9 cellular contexts compared by ENCODE assay signal in genomic region chr7:108136191-108136581, GRCh38. TPM values are rescaled to one million over a fixed set of nuclear protein-coding genes. Genes with fewer than 3 reads are reported as not detected.
DNase-seq lines count a peak whose midpoint lies in the region; ATAC-seq, FAIRE-seq and TF ChIP-seq lines count a peak whose summit lies in the region.
"Had no signal": no experiment of that assay in that cellular context is flagged by ENCODE, and none has a peak within 500 bp of the region (broad histone marks: within the 10 kb centered on the region; RNA-seq: fewer than 3 reads in every experiment).

No MANE protein-coding gene starts in this region.

- 61% methylated on average over 3 of the region's 3 CpGs for WGBS in GM12878 (ENCODE audit: insufficient coverage, insufficient replicate concordance, low lambda C conversion rate, missing lambda C conversion rate)

- SMC1A ChIA-PET in GM12878 (lab: Charles Lee; ENCODE audit: uncharacterized antibody, unreplicated experiment): interaction anchor here (1.2 to 10.3 kb wide), 6 partner anchors 9 to 23 kb away, joined by 5 to 122 read pairs (median 32); no protein-coding TSS in a partner anchor

- H3K27me3 ChIP-seq in GM12878 (replicated peaks in 1 of 2; ENCODE audit: control insufficient read depth in 2 of 2, insufficient read depth in 2 of 2, low read length in 1 of 2): no peaks in the 10 kb centered on the region

- H3K9me3 ChIP-seq in GM12878 (replicated peaks; ENCODE audit: control insufficient read depth, insufficient read depth, low read length): no peaks in the 10 kb centered on the region; the same call in 2 of the 3 replicates
- H3K9me3 ChIP-seq in kidney (ENCODE audit: control insufficient read depth in 1 of 2, low read length in 2 of 2): no peaks in the 10 kb centered on the region

- BruUV-seq in GM12878 (replicated peaks; lab: Mats Ljungman, UMichigan): no TSS peak

- no peak overlapping the region for H3K9ac ChIP-seq in GM12878 (ENCODE audit: control insufficient read depth, insufficient read depth, low read length)
- H3K9ac ChIP-seq in kidney (ENCODE audit: low read length in 2 of 2): no peak overlapping the region

- POLR2A ChIA-PET in GM12878 (lab: Charles Lee): interaction anchor here (1.8 kb wide), 1 partner anchor 9 kb away, joined by 12 read pairs; no protein-coding TSS in a partner anchor

- in situ Hi-C loops in GM12878 (cut with MboI): no loop called here

- ATAC-seq in GM18861 (IDR thresholded peaks at IDR 0.05; ENCODE audit: unreplicated experiment): peak; percentile 6
- peak; percentile 35 for ATAC-seq in GM21723 (IDR thresholded peaks at IDR 0.05; ENCODE audit: unreplicated experiment)
- ATAC-seq in HG03469 (IDR thresholded peaks at IDR 0.05; ENCODE audit: unreplicated experiment): peak; percentile 2
- ATAC-seq in GM12878: peak; percentile 33

- CTCF ChIA-PET in GM12878 (lab: Yijun Ruan, JAX): interaction anchor here (2.2 to 8.3 kb wide), 3 partner anchors 10 to 22 kb away, joined by 7 to 85 read pairs (median 17); no protein-coding TSS in a partner anchor

- H3K36me3 ChIP-seq in GM12878 (ENCODE audit: control insufficient read depth in 2 of 2, insufficient read depth in 2 of 2, low read length in 1 of 2) (no peaks in the 10 kb centered on the region), kidney (ENCODE audit: control insufficient read depth in 1 of 2, insufficient read depth in 2 of 2, low read length in 2 of 2) (no peaks in the 10 kb centered on the region)

- TF ChIP-seq POLR2A in GM12878 (IDR thresholded peaks at IDR 0.05; ENCODE audit: low read depth, low read length): no peak

- DNase-seq in GM12878 (ENCODE audit: low read depth, low spot score): no peak
- no peak for DNase-seq in stimulated activated CD4-positive, alpha-beta T cell treated with anti-CD3 and anti-CD28 coated beads, Interleukin-1b, Interleukin-23, amount 100 ng/mL, for 48 hours
- no peak for DNase-seq in activated gamma-delta T cell (lab: John Stamatoyannopoulos, UW)
- DNase-seq in kidney: no peak
- DNase-seq in LoVo (ENCODE audit: low spot score): no peak

- H2AFZ ChIP-seq in GM12878 (ENCODE audit: control insufficient read depth, low read depth, low read length): peak overlapping the region; percentile 6

- RAD21 ChIA-PET in GM12878 (lab: Charles Lee; ENCODE audit: unreplicated experiment): interaction anchor here (1.1 to 8.2 kb wide), 6 partner anchors 9 to 26 kb away, joined by 3 to 65 read pairs (median 6); no protein-coding TSS in a partner anchor

- H3K27ac ChIP-seq in GM12878 (ENCODE audit: control insufficient read depth, insufficient read depth) (peak overlapping the region; percentile 28), kidney (ENCODE audit: low read depth in 2 of 2, low read length in 2 of 2) (no peak overlapping the region)

- H3K79me2 ChIP-seq in GM12878 (ENCODE audit: control insufficient read depth, insufficient read depth, low read length): no peaks in the 10 kb centered on the region

- no peak for TF ChIP-seq RAD21 in GM12878 (IDR thresholded peaks at IDR 0.05; ENCODE audit: insufficient read depth, low read depth, low read length)

- FAIRE-seq in GM12878 (lab: Jason Lieb, UNC) (no peak), kidney (lab: Jason Lieb, UNC) (no peak)
- FAIRE-seq: G401.6 had no signal

- intact Hi-C loops in GM12878 (cut with micrococcal nuclease; ENCODE audit: unreplicated experiment) (no loop called here), kidney (cut with DNase I) (no loop called here)

- TF ChIP-seq EP300 in GM12878 (IDR thresholded peaks at IDR 0.05; ENCODE audit: borderline replicate concordance in 1 of 2, control insufficient read depth in 1 of 2, low read depth in 2 of 2, low read length in 2 of 2): no peak

- H3K4me3 ChIP-seq in GM12878: no peak overlapping the region
- no peak overlapping the region for H3K4me3 ChIP-seq in kidney (ENCODE audit: low read length in 2 of 2)

- H3K4me1 ChIP-seq in GM12878 (ENCODE audit: control insufficient read depth, insufficient read depth, low read length) (peaks cover 18% of the 10 kb centered on the region), kidney (ENCODE audit: control insufficient read depth in 1 of 2, insufficient read depth in 1 of 2, low read depth in 1 of 2, low read length in 2 of 2) (no peaks in the 10 kb centered on the region)

- no peaks in the 10 kb centered on the region for H4K20me1 ChIP-seq in GM12878 (ENCODE audit: control insufficient read depth, insufficient read depth)

- peak overlapping the region; percentile 31; the same call in 1 of the 2 replicates for H3K4me2 ChIP-seq in GM12878 (ENCODE audit: control insufficient read depth, insufficient read depth)

- TF ChIP-seq CTCF in GM12878 (IDR thresholded peaks at IDR 0.05 in 2 of 3, conservative IDR thresholded peaks at IDR 0.05 in 1 of 3; ENCODE audit: control insufficient read depth in 2 of 3, extremely low read depth in 1 of 3, insufficient read depth in 1 of 3, low read depth in 3 of 3, low read length in 3 of 3): no peak
- TF ChIP-seq CTCF in kidney (IDR thresholded peaks at IDR 0.05; ENCODE audit: borderline replicate concordance, extremely low read depth, insufficient read depth): no peak

TF ChIP-seq in GM12878, 131 proteins besides CTCF, POLR2A, EP300 and RAD21:
- no peak for TF ChIP-seq BMI1 (IDR thresholded peaks at IDR 0.05; ENCODE audit: borderline replicate concordance)

RNA-seq across cellular contexts. Expression of gene LAMB4, which starts 6.0 kb away (rescaled TPM):
- total RNA-seq in GM12878 (2013; cell fraction: nucleolus; rRNA removed): 0.79 and 1.2 TPM in 2 replicates
- total RNA-seq in GM12878 (2014; rRNA removed) (0.05 and 0.06 TPM in 2 replicates), GM12878 (2014; rRNA removed; fragmentation: Illumina TruSeq; extraction: Trizol) (not detected in 2 replicates), GM12878 (2021) (not detected in 2 replicates), kidney (1.2 TPM)
- not detected for polyA plus RNA-seq in GM12878 (2011; ENCODE audit: low read depth)
- polyA plus RNA-seq in GM12878 (2011; rRNA removed) (0.04 and 0.12 TPM in 2 replicates), GM12878 (2014; fragmentation: Illumina TruSeq; extraction: Trizol) (not detected in 2 replicates), GM12878 (2014; fragmentation: Nextera tagmentation; extraction: Ambion mirVana) (not detected), GM12878 (2014; rRNA removed) (not detected in 2 replicates), GM12878 (2016; fragmentation: Nextera tagmentation; extraction: Ambion mirVana) (not detected), kidney (ENCODE audit: insufficient read depth, low read depth, low replicate concordance) (5.4 TPM)
- polyA plus RNA-seq in GM12878 (2011; cell fraction: cytosol; rRNA removed): 0.09 and 0.10 TPM in 2 replicates
- 0.10 and 0.30 TPM in 2 replicates for polyA plus RNA-seq in GM12878 (2011; cell fraction: nucleus; rRNA removed)
- polyA plus RNA-seq in GM12878 (2012): not detected in 2 replicates
- polyA minus RNA-seq in GM12878 (2011; rRNA and poly(A)+ RNA removed): 0.10 and 0.15 TPM in 2 replicates
- polyA minus RNA-seq in GM12878 (2011; cell fraction: cytosol; rRNA and poly(A)+ RNA removed): not detected in 2 replicates
- 0.24 TPM in 1 of 2 replicates, not detected in the other for polyA minus RNA-seq in GM12878 (2011; cell fraction: nucleus; rRNA and poly(A)+ RNA removed)
